In genomic region chr16:78987676-78988075, GRCh38 we compare ENCODE assay signal across 21 cellular contexts.
A peak's percentile ranks its signal among the peaks of the same experiment; 100 is the strongest.
DNase-seq lines count a peak whose midpoint lies in the region; ATAC-seq, FAIRE-seq and TF ChIP-seq lines count a peak whose summit lies in the region.
"Had no signal": no experiment of that assay in that cellular context is flagged by ENCODE, and none has a peak within 500 bp of the region (broad histone marks: within the 10 kb centered on the region; RNA-seq: fewer than 3 reads in every experiment).

No MANE protein-coding gene starts in this region.

- no peak overlapping the region for H3K4me3 Mint-ChIP-seq in activated CD4-positive, alpha-beta memory T cell treated with anti-CD3 and anti-CD28 coated beads, Interleukin-2, amount 10 ng/mL, durations not matched to agents 7 days and 5 days
- no peak overlapping the region for H3K4me3 Mint-ChIP-seq in nephron progenitor cell
- H3K4me3 Mint-ChIP-seq: CD4-positive, alpha-beta memory T cell had no signal

- H3K27ac ChIP-seq in breast epithelium (peak overlapping the region; percentile 71 to 81), foreskin keratinocyte (peak overlapping the region; percentile 86)

- H3K9me3 ChIP-seq in breast epithelium: peaks cover 0 to 3% of the 10 kb centered on the region in 2 donors
- H3K9me3 ChIP-seq: SK-N-SH had no signal

- no peaks in the 10 kb centered on the region for H3K27me3 Mint-ChIP-seq in activated CD4-positive, alpha-beta memory T cell treated with anti-CD3 and anti-CD28 coated beads, Interleukin-2, amount 10 ng/mL, durations not matched to agents 7 days and 5 days
- peaks cover 13% of the 10 kb centered on the region for H3K27me3 Mint-ChIP-seq in nephron progenitor cell (ENCODE audit: low read depth, poor library complexity)
- H3K27me3 Mint-ChIP-seq: CD4-positive, alpha-beta memory T cell had no signal

- no peak overlapping the region for H3K4me3 ChIP-seq in breast epithelium
- H3K4me3 ChIP-seq: K562 had no signal

- H3K4me1 Mint-ChIP-seq in activated CD4-positive, alpha-beta memory T cell treated with anti-CD3 and anti-CD28 coated beads, Interleukin-2, amount 10 ng/mL, durations not matched to agents 7 days and 5 days: peaks cover 16% of the 10 kb centered on the region
- peaks cover 64% of the 10 kb centered on the region for H3K4me1 Mint-ChIP-seq in nephron progenitor cell

- H3K4me1 ChIP-seq in breast epithelium: peaks cover 0 to 4% of the 10 kb centered on the region in 2 donors
- peaks cover 19% of the 10 kb centered on the region for H3K4me1 ChIP-seq in foreskin keratinocyte

- no peak overlapping the region for H3K27ac Mint-ChIP-seq in activated CD4-positive, alpha-beta memory T cell treated with anti-CD3 and anti-CD28 coated beads, Interleukin-2, amount 10 ng/mL, durations not matched to agents 7 days and 5 days
- no peak overlapping the region for H3K27ac Mint-ChIP-seq in nephron progenitor cell
- H3K27ac Mint-ChIP-seq: CD4-positive, alpha-beta memory T cell had no signal

- no peaks in the 10 kb centered on the region for H3K27me3 ChIP-seq in breast epithelium
- H3K27me3 ChIP-seq in foreskin keratinocyte: no peaks in the 10 kb centered on the region

- CTCF ChIA-PET in activated CD4-positive, alpha-beta memory T cell treated with anti-CD3 and anti-CD28 coated beads, Interleukin-2, amount 10 ng/mL, durations not matched to agents 7 days and 5 days (lab: Charles Lee): no interaction called here

- no peak for TF ChIP-seq CTCF in breast epithelium (IDR thresholded peaks at IDR 0.05)
- TF ChIP-seq CTCF in foreskin keratinocyte (conservative IDR thresholded peaks at IDR 0.05): no peak
- TF ChIP-seq CTCF in nephron progenitor cell (IDR thresholded peaks at IDR 0.05): no peak

- no peaks in the 10 kb centered on the region for H3K36me3 Mint-ChIP-seq in activated CD4-positive, alpha-beta memory T cell treated with anti-CD3 and anti-CD28 coated beads, Interleukin-2, amount 10 ng/mL, durations not matched to agents 7 days and 5 days (ENCODE audit: low read depth)
- H3K36me3 Mint-ChIP-seq in nephron progenitor cell (ENCODE audit: low read depth): no peaks in the 10 kb centered on the region

- intact Hi-C loops in breast epithelium (cut with DNase I; ENCODE audit: low total_unique reads): no loop called here

- no peaks in the 10 kb centered on the region for H3K36me3 ChIP-seq in breast epithelium

- ATAC-seq in foreskin keratinocyte (peak; percentile 86), GM21447 (IDR thresholded peaks at IDR 0.05; ENCODE audit: unreplicated experiment) (no peak)

- no peak for TF ChIP-seq POLR2A in breast epithelium (IDR thresholded peaks at IDR 0.05)

- FAIRE-seq in RCC 7860 (lab: Jason Lieb, UNC): no peak
- FAIRE-seq in urothelium cell line (lab: Jason Lieb, UNC): no peak
- FAIRE-seq: GM12892, GM19239, K562 had no signal

- H3K9me3 Mint-ChIP-seq in activated CD4-positive, alpha-beta memory T cell treated with anti-CD3 and anti-CD28 coated beads, Interleukin-2, amount 10 ng/mL, durations not matched to agents 7 days and 5 days: peaks cover 9% of the 10 kb centered on the region
- peaks cover 15% of the 10 kb centered on the region for H3K9me3 Mint-ChIP-seq in nephron progenitor cell

- DNase-seq in RCC 7860 (ENCODE audit: low spot score): peak; percentile 12
- peak in 1 of 2 donors; percentile 76 for DNase-seq in breast epithelium (ENCODE audit: low spot score in 2 of 2)
- peak; percentile 90 to 95 for DNase-seq in foreskin keratinocyte
- peak; percentile 74 for DNase-seq in urothelium cell line (ENCODE audit: low spot score)
- DNase-seq in activated CD4-positive, alpha-beta memory T cell treated with anti-CD3 and anti-CD28 coated beads, Interleukin-2, amount 10 ng/mL, durations not matched to agents 7 days and 5 days: no peak
- no peak for DNase-seq in nephron progenitor cell
- DNase-seq: C1 segment of cervical spinal cord; CD4-positive, alpha-beta memory T cell; COR-L47; Kasumi-1; NCI-H1105 treated with DMSO at 0.1 percent for 48 hours; NCI-H2029; NCI-H446 treated with DMSO at 0.1 percent for 48 hours; NCI-H526; SIG-M5; SK-N-SH; SW 1271 had no signal

- POLR2A ChIA-PET in activated CD4-positive, alpha-beta memory T cell treated with anti-CD3 and anti-CD28 coated beads, Interleukin-2, amount 10 ng/mL, durations not matched to agents 7 days and 5 days (lab: Charles Lee): no interaction called here

Comparison
In these comparisons a context has a peak if more than half of its experiments do, and no peak if none do; other contexts are left out.
1. DNase-seq: peak in RCC 7860 (single experiment), foreskin keratinocyte (2 of 2) and urothelium cell line (single experiment); none in activated CD4-positive, alpha-beta memory T cell treated with anti-CD3 and anti-CD28 coated beads, Interleukin-2, amount 10 ng/mL, durations not matched to agents 7 days and 5 days (single experiment) and nephron progenitor cell (single experiment).